In genomic region chr6:48962041-48962440, GRCh38 we compare ENCODE assay signal across 14 cellular contexts.
"Had no signal": no experiment of that assay in that cellular context is flagged by ENCODE, and none has a peak within 500 bp of the region (broad histone marks: within the 10 kb centered on the region; RNA-seq: fewer than 3 reads in every experiment).

No MANE protein-coding gene starts in this region.

- FAIRE-seq: pancreas had no signal

- H3K36me3 ChIP-seq: colonic mucosa, esophagus squamous epithelium, pancreas, sigmoid colon, spleen had no signal

- H3K9me3 ChIP-seq: colonic mucosa, esophagus squamous epithelium, pancreas, sigmoid colon had no signal

- ATAC-seq: activated CD8-positive, alpha-beta T cell treated with anti-CD3 and anti-CD28 coated beads for 36 hours; activated naive CD4-positive, alpha-beta T cell treated with anti-CD3 and anti-CD28 coated beads, Interleukin-2, amount 50 U/mL, for 72 hours; activated T-cell treated with anti-CD3 and anti-CD28 coated beads, Interleukin-2, amount 50 U/mL, for 4 hours; naive thymus-derived CD8-positive, alpha-beta T cell; pancreas; stimulated activated naive CD8-positive, alpha-beta T cell treated with anti-CD3 and anti-CD28 coated beads, Interleukin-15, amount 100 ng/mL, for 72 hours had no signal

- H3K27me3 ChIP-seq: colonic mucosa, esophagus squamous epithelium, pancreas, sigmoid colon, spleen had no signal

- H3K4me1 ChIP-seq: colonic mucosa, esophagus squamous epithelium, pancreas, sigmoid colon, spleen had no signal

- H3K4me3 ChIP-seq: colonic mucosa, esophagus squamous epithelium, pancreas, sigmoid colon, spleen had no signal

- DNase-seq: activated CD4-positive, alpha-beta T cell treated with anti-CD3 and anti-CD28 coated beads for 48 hours; activated CD8-positive, alpha-beta T cell treated with anti-CD3 and anti-CD28 coated beads for 36 hours; activated gamma-delta T cell; activated T-cell treated with anti-CD3 and anti-CD28 coated beads, Interleukin-2, amount 50 U/mL, for 4 hours; caudate nucleus; colonic mucosa; esophagus squamous epithelium; mesenchymal stem cell; naive thymus-derived CD8-positive, alpha-beta T cell; pancreas; sigmoid colon; spleen; stimulated activated naive CD8-positive, alpha-beta T cell treated with anti-CD3 and anti-CD28 coated beads, Interleukin-15, amount 100 ng/mL, for 72 hours had no signal

- H3K27ac ChIP-seq: colonic mucosa, esophagus squamous epithelium, pancreas, sigmoid colon, spleen had no signal
